Comparison of ENCODE assay signal across 19 cellular contexts in genomic region chr12:75959060-75959459, GRCh38.
DNase-seq lines count a peak whose midpoint lies in the region; ATAC-seq and TF ChIP-seq lines count a peak whose summit lies in the region.
"Had no signal": no experiment of that assay in that cellular context is flagged by ENCODE, and none has a peak within 500 bp of the region (broad histone marks: within the 10 kb centered on the region; RNA-seq: fewer than 3 reads in every experiment).

No MANE protein-coding gene starts in this region.

- H3K4me3 Mint-ChIP-seq in activated T-cell treated with anti-CD3 and anti-CD28 coated beads, Interleukin-2, amount 50 U/mL, for 72 hours = peak overlapping the region in 1 of 2 donors; percentile 40
- H3K4me3 Mint-ChIP-seq in progenitor cell of endocrine pancreas (ENCODE audit: low read depth) = no peak overlapping the region
- H3K4me3 Mint-ChIP-seq: activated naive CD4-positive, alpha-beta T cell treated with anti-CD3 and anti-CD28 coated beads, Interleukin-2, amount 50 U/mL, for 24 hours had no signal

- no peaks in the 10 kb centered on the region for H3K36me3 Mint-ChIP-seq in activated T-cell treated with anti-CD3 and anti-CD28 coated beads, Interleukin-2, amount 50 U/mL, for 72 hours (ENCODE audit: insufficient read depth in 2 of 2)
- H3K36me3 Mint-ChIP-seq in progenitor cell of endocrine pancreas (ENCODE audit: insufficient read depth) = no peaks in the 10 kb centered on the region
- H3K36me3 Mint-ChIP-seq: activated naive CD4-positive, alpha-beta T cell treated with anti-CD3 and anti-CD28 coated beads, Interleukin-2, amount 50 U/mL, for 24 hours had no signal

- no peaks in the 10 kb centered on the region for H3K9me3 ChIP-seq in NT2/D1 (ENCODE audit: insufficient read depth, low read length)
- H3K9me3 ChIP-seq in spleen = no peaks in the 10 kb centered on the region
- H3K9me3 ChIP-seq: prostate gland had no signal

- TF ChIP-seq CTCF in progenitor cell of endocrine pancreas (IDR thresholded peaks at IDR 0.05; ENCODE audit: unreplicated experiment) (no peak), GM10266 (IDR thresholded peaks at IDR 0.05; ENCODE audit: control insufficient read depth, insufficient read depth, low read depth, missing control alignments) (no peak), spleen (IDR thresholded peaks at IDR 0.05 in 8 of 11, conservative IDR thresholded peaks at IDR 0.05 in 3 of 11) (no peak)

- no peak for DNase-seq in activated T-cell treated with anti-CD3 and anti-CD28 coated beads, Interleukin-2, amount 50 U/mL, for 72 hours
- no peak for DNase-seq in activated T-cell treated with anti-CD3 and anti-CD28 coated beads, Interleukin-2, amount 50 U/mL, for 48 hours
- DNase-seq in NT2/D1 (ENCODE audit: low read depth, low spot score) (peak; percentile 76), epithelial cell of prostate (ENCODE audit: low read depth, low spot score) (no peak), progenitor cell of endocrine pancreas (ENCODE audit: low spot score, unreplicated experiment) (no peak), GM10266 (ENCODE audit: extremely low spot score) (no peak), AG08395 (ENCODE audit: low spot score) (no peak), spleen (no peak)
- DNase-seq: DMS153; effector memory CD4-positive, alpha-beta T cell; foreskin melanocyte; GOT3; KBM-7; midbrain; NCI-H187; T-helper 9 cell had no signal

- H3K27ac Mint-ChIP-seq in activated T-cell treated with anti-CD3 and anti-CD28 coated beads, Interleukin-2, amount 50 U/mL, for 72 hours = peak overlapping the region; percentile 7
- peak overlapping the region; percentile 76 for H3K27ac Mint-ChIP-seq in progenitor cell of endocrine pancreas
- H3K27ac Mint-ChIP-seq: activated naive CD4-positive, alpha-beta T cell treated with anti-CD3 and anti-CD28 coated beads, Interleukin-2, amount 50 U/mL, for 24 hours had no signal

- no peaks in the 10 kb centered on the region for H3K27me3 Mint-ChIP-seq in activated T-cell treated with anti-CD3 and anti-CD28 coated beads, Interleukin-2, amount 50 U/mL, for 72 hours (ENCODE audit: low read depth)
- H3K27me3 Mint-ChIP-seq in progenitor cell of endocrine pancreas = no peaks in the 10 kb centered on the region
- H3K27me3 Mint-ChIP-seq: activated naive CD4-positive, alpha-beta T cell treated with anti-CD3 and anti-CD28 coated beads, Interleukin-2, amount 50 U/mL, for 24 hours had no signal

- intact Hi-C loops in spleen (cut with DNase I; ENCODE audit: low total_unique reads) = no loop called here

- no peak for ATAC-seq in activated T-cell treated with anti-CD3 and anti-CD28 coated beads, Interleukin-2, amount 50 U/mL, for 72 hours (replicated peaks in 1 of 2)

- H3K9me3 Mint-ChIP-seq in activated T-cell treated with anti-CD3 and anti-CD28 coated beads, Interleukin-2, amount 50 U/mL, for 72 hours = no peaks in the 10 kb centered on the region
- no peaks in the 10 kb centered on the region for H3K9me3 Mint-ChIP-seq in progenitor cell of endocrine pancreas (ENCODE audit: low read depth)
- H3K9me3 Mint-ChIP-seq: activated naive CD4-positive, alpha-beta T cell treated with anti-CD3 and anti-CD28 coated beads, Interleukin-2, amount 50 U/mL, for 24 hours had no signal

- WGBS in spleen, 5 donors = 71 to 80% (median 77%) methylated on average over 2 of the region's 2 CpGs

- H3K27ac ChIP-seq in epithelial cell of prostate (peak overlapping the region; percentile 1), spleen (no peak overlapping the region)
- H3K27ac ChIP-seq: prostate gland, RWPE1 had no signal

- H3K4me1 ChIP-seq in NT2/D1 (ENCODE audit: insufficient read depth, insufficient read length) = peaks cover 7% of the 10 kb centered on the region
- H3K4me1 ChIP-seq in spleen = peaks cover 0 to 22% (median 18%) of the 10 kb centered on the region in 6 donors
- H3K4me1 ChIP-seq: prostate gland had no signal

- H3K27me3 ChIP-seq in NT2/D1 (ENCODE audit: insufficient read depth, insufficient read length) (no peaks in the 10 kb centered on the region), spleen (replicated peaks in 1 of 7) (no peaks in the 10 kb centered on the region)

- peak overlapping the region; percentile 22 for H3K9ac ChIP-seq in NT2/D1 (ENCODE audit: insufficient read length, low read depth)

- H3K4me3 ChIP-seq in NT2/D1 (ENCODE audit: insufficient read length, low read depth) (no peak overlapping the region), spleen (no peak overlapping the region)
- H3K4me3 ChIP-seq: prostate gland had no signal

- TF ChIP-seq POLR2A in spleen (IDR thresholded peaks at IDR 0.05) = no peak

- H3K36me3 ChIP-seq in NT2/D1 (ENCODE audit: insufficient read depth, insufficient read length, low read length) (no peaks in the 10 kb centered on the region), spleen (no peaks in the 10 kb centered on the region)
- H3K36me3 ChIP-seq: prostate gland had no signal

- peaks cover 14% of the 10 kb centered on the region for H3K4me1 Mint-ChIP-seq in activated T-cell treated with anti-CD3 and anti-CD28 coated beads, Interleukin-2, amount 50 U/mL, for 72 hours (ENCODE audit: low read depth)
- H3K4me1 Mint-ChIP-seq in progenitor cell of endocrine pancreas (ENCODE audit: low read depth) = peaks cover 30% of the 10 kb centered on the region
